32 cellular contexts compared by ENCODE assay signal in genomic region chr15:100218411-100218810, GRCh38.
"Had no signal": no experiment of that assay in that cellular context is flagged by ENCODE, and none has a peak within 500 bp of the region (broad histone marks: within the 10 kb centered on the region; RNA-seq: fewer than 3 reads in every experiment).

No MANE protein-coding gene starts in this region.

- H3K9me3 Mint-ChIP-seq: natural killer cell; nephron; neural progenitor cell; stimulated activated naive CD8-positive, alpha-beta T cell treated with anti-CD3 and anti-CD28 coated beads, Interleukin-15, amount 100 ng/mL, for 72 hours had no signal

- H3K4me3 Mint-ChIP-seq: naive thymus-derived CD4-positive, alpha-beta T cell; natural killer cell; nephron; neural progenitor cell; stimulated activated memory B cell treated with anti-CD40 and anti-IgM and Interleukin-4, amounts not matched to agents 10 μg/mL and 1 μg/mL and 100 μg/mL, for 72 hours; stimulated activated naive CD8-positive, alpha-beta T cell treated with anti-CD3 and anti-CD28 coated beads, Interleukin-15, amount 100 ng/mL, for 72 hours had no signal

- H3K4me2 ChIP-seq: neural progenitor cell, smooth muscle cell had no signal

- H3K27ac Mint-ChIP-seq: naive thymus-derived CD4-positive, alpha-beta T cell; natural killer cell; nephron; neural progenitor cell; progenitor cell of endocrine pancreas; stimulated activated memory B cell treated with anti-CD40 and anti-IgM and Interleukin-4, amounts not matched to agents 10 μg/mL and 1 μg/mL and 100 μg/mL, for 72 hours; stimulated activated naive CD8-positive, alpha-beta T cell treated with anti-CD3 and anti-CD28 coated beads, Interleukin-15, amount 100 ng/mL, for 72 hours had no signal

- ATAC-seq: naive thymus-derived CD4-positive, alpha-beta T cell; natural killer cell; psoas muscle; right cardiac atrium; stimulated activated memory B cell treated with anti-CD40 and anti-IgM and Interleukin-4, amounts not matched to agents 10 μg/mL and 1 μg/mL and 100 μg/mL, for 72 hours; stimulated activated naive CD8-positive, alpha-beta T cell treated with anti-CD3 and anti-CD28 coated beads, Interleukin-15, amount 100 ng/mL, for 72 hours; stimulated activated naive CD8-positive, alpha-beta T cell treated with anti-CD3 and anti-CD28 coated beads, Interleukin-15, Interleukin-2, amounts not matched to agents 100 U/mL and 50 U/mL, for 24 hours; upper lobe of right lung had no signal

- H3K27ac ChIP-seq: neural progenitor cell, ovary, parathyroid adenoma, psoas muscle, sigmoid colon, skin epidermis, spleen, thoracic aorta, thyroid gland, tibial nerve, upper lobe of right lung, uterus had no signal

- H3K4me1 ChIP-seq: neural progenitor cell, parathyroid adenoma, sigmoid colon, spleen, uterus had no signal

- H3K36me3 Mint-ChIP-seq: natural killer cell; neural progenitor cell; stimulated activated memory B cell treated with anti-CD40 and anti-IgM and Interleukin-4, amounts not matched to agents 10 μg/mL and 1 μg/mL and 100 μg/mL, for 72 hours had no signal

- H3K27me3 Mint-ChIP-seq: naive thymus-derived CD4-positive, alpha-beta T cell; progenitor cell of endocrine pancreas; stimulated activated memory B cell treated with anti-CD40 and anti-IgM and Interleukin-4, amounts not matched to agents 10 μg/mL and 1 μg/mL and 100 μg/mL, for 72 hours had no signal

- H2AFZ ChIP-seq: neural progenitor cell, parathyroid adenoma had no signal

- H3K36me3 ChIP-seq: neural progenitor cell, ovary, right lobe of liver, sigmoid colon, spleen, thoracic aorta, thyroid gland, tibial nerve, upper lobe of right lung, uterus had no signal

- H3K4me3 ChIP-seq: neural progenitor cell, ovary, psoas muscle, right lobe of liver, sigmoid colon, skin epidermis, smooth muscle cell, spleen, thoracic aorta, thyroid gland, tibial nerve, upper lobe of right lung, uterus had no signal

- H3K27me3 ChIP-seq: neural progenitor cell, ovary, right lobe of liver, sigmoid colon, spleen, thyroid gland, tibial nerve, upper lobe of right lung, uterus had no signal

- H3K79me2 ChIP-seq: parathyroid adenoma had no signal

- H3K9ac ChIP-seq: neural progenitor cell, parathyroid adenoma had no signal

- H3K9me3 ChIP-seq: ovary, psoas muscle, right lobe of liver, sigmoid colon, spleen, thoracic aorta, thyroid gland, tibial nerve, upper lobe of right lung, uterus had no signal

- H3K4me1 Mint-ChIP-seq: stimulated activated memory B cell treated with anti-CD40 and anti-IgM and Interleukin-4, amounts not matched to agents 10 μg/mL and 1 μg/mL and 100 μg/mL, for 72 hours; stimulated activated naive CD8-positive, alpha-beta T cell treated with anti-CD3 and anti-CD28 coated beads, Interleukin-15, amount 100 ng/mL, for 72 hours had no signal

- DNase-seq: naive thymus-derived CD4-positive, alpha-beta T cell; natural killer cell; occipital lobe; posterior cingulate gyrus; psoas muscle; right cardiac atrium; right lobe of liver; sigmoid colon; stimulated activated CD4-positive, alpha-beta T cell treated with anti-CD3 and anti-CD28 coated beads, Interleukin-12 subunit alpha, Interleukin-12 subunit beta, amount 100 ng/mL, for 4 hours; stimulated activated CD4-positive, alpha-beta T cell treated with anti-CD3 and anti-CD28 coated beads, Interleukin-1b, Interleukin-23, amount 100 ng/mL, for 48 hours; stimulated activated CD4-positive, alpha-beta T cell treated with anti-CD3 and anti-CD28 coated beads, Interleukin-4, amount 100 ng/mL, for 1 hour; stimulated activated CD4-positive, alpha-beta T cell treated with anti-CD3 and anti-CD28 coated beads, Interleukin-4, amount 100 ng/mL, for 4 hours; stimulated activated CD8-positive, alpha-beta memory T cell treated with anti-CD3 and anti-CD28 coated beads, Interleukin-4, amount 100 ng/mL, for 48 hours; stimulated activated naive CD4-positive, alpha-beta T cell; stimulated activated naive CD8-positive, alpha-beta T cell treated with anti-CD3 and anti-CD28 coated beads, Interleukin-15, amount 100 ng/mL, for 72 hours; stimulated activated naive CD8-positive, alpha-beta T cell treated with anti-CD3 and anti-CD28 coated beads, Interleukin-15, Interleukin-2, amounts not matched to agents 100 U/mL and 50 U/mL, for 24 hours; substantia nigra; thyroid gland; trophoblast cell; upper lobe of right lung; uterus had no signal
